8 cellular contexts compared by ENCODE assay signal in genomic region chr11:3835100-3835485, GRCh38. TPM values are rescaled to one million over a fixed set of nuclear protein-coding genes. Genes with fewer than 3 reads are reported as not detected.
A peak's percentile ranks its signal among the peaks of the same experiment; 100 is the strongest.
DNase-seq lines count a peak whose midpoint lies in the region; ATAC-seq and TF ChIP-seq lines count a peak whose summit lies in the region.

No MANE protein-coding gene starts in this region.

- H3K9me3 Mint-ChIP-seq in CD8-positive, alpha-beta T cell = no peaks in the 10 kb centered on the region
- peaks cover 0 to 7% (median 0%) of the 10 kb centered on the region in 11 donors for H3K9me3 Mint-ChIP-seq in naive thymus-derived CD4-positive, alpha-beta T cell

- POLR2A ChIA-PET in CD8-positive, alpha-beta T cell (lab: Charles Lee) = interaction anchor here (0.9 to 11.0 kb wide), 3 partner anchors 11 to 27 kb away, joined by 3 to 252 read pairs (median 4); partner anchors contain the start of gene STIM1
- POLR2A ChIA-PET in naive thymus-derived CD4-positive, alpha-beta T cell (lab: Charles Lee) = interaction anchor here (0.8 to 17.9 kb wide), 6 partner anchors 9 to 149 kb away, joined by 3 to 399 read pairs (median 6); partner anchors contain the start of gene STIM1

- H3K4me3 ChIP-seq in CD8-positive, alpha-beta T cell (ENCODE audit: low read depth, low read length) = peak overlapping the region; percentile 26
- H3K4me3 ChIP-seq in choroid plexus epithelial cell (ENCODE audit: low read depth, low read length) = no peak overlapping the region
- peak overlapping the region; percentile 38 for H3K4me3 ChIP-seq in naive thymus-derived CD4-positive, alpha-beta T cell (ENCODE audit: low read length)

- CTCF ChIA-PET in CD8-positive, alpha-beta T cell (lab: Charles Lee) = interaction anchor here (4.9 to 14.1 kb wide), 2 partner anchors 17 to 238 kb away, joined by 38 to 265 read pairs; partner anchors contain the start of gene STIM1
- CTCF ChIA-PET in naive thymus-derived CD4-positive, alpha-beta T cell (lab: Charles Lee) = interaction anchor here (1.0 to 12.5 kb wide), 3 partner anchors 11 to 237 kb away, joined by 3 to 213 read pairs (median 5); partner anchors contain the start of gene STIM1

- peaks cover 11% of the 10 kb centered on the region for H3K36me3 ChIP-seq in CD8-positive, alpha-beta T cell (ENCODE audit: insufficient read depth, low read length)
- H3K36me3 ChIP-seq in naive thymus-derived CD4-positive, alpha-beta T cell (ENCODE audit: control insufficient read depth in 2 of 3, insufficient read depth in 3 of 3, low read length in 3 of 3) = peaks cover 0 to 25% (median 2%) of the 10 kb centered on the region in 3 experiments

- no peaks in the 10 kb centered on the region for H3K27me3 Mint-ChIP-seq in CD8-positive, alpha-beta T cell (ENCODE audit: low read depth)
- no peaks in the 10 kb centered on the region for H3K27me3 Mint-ChIP-seq in naive thymus-derived CD4-positive, alpha-beta T cell

- ATAC-seq in CD8-positive, alpha-beta T cell = no peak
- no peak for ATAC-seq in naive thymus-derived CD4-positive, alpha-beta T cell
- ATAC-seq in GM21825 (IDR thresholded peaks at IDR 0.05; ENCODE audit: unreplicated experiment) = no peak

- no peaks in the 10 kb centered on the region for H3K9me3 ChIP-seq in CD8-positive, alpha-beta T cell (ENCODE audit: low read length)
- no peaks in the 10 kb centered on the region for H3K9me3 ChIP-seq in naive thymus-derived CD4-positive, alpha-beta T cell (ENCODE audit: control insufficient read depth in 2 of 3, low read length in 3 of 3)

- H3K4me3 Mint-ChIP-seq in CD8-positive, alpha-beta T cell = peak overlapping the region; percentile 55
- H3K4me3 Mint-ChIP-seq in naive thymus-derived CD4-positive, alpha-beta T cell = peak overlapping the region; percentile 86 to 99 (median 94)

- H3K4me1 Mint-ChIP-seq in CD8-positive, alpha-beta T cell (ENCODE audit: low read depth) = peaks cover 94% of the 10 kb centered on the region
- H3K4me1 Mint-ChIP-seq in naive thymus-derived CD4-positive, alpha-beta T cell = peaks cover 72 to 95% (median 89%) of the 10 kb centered on the region in 7 donors

- no peak for DNase-seq in CD8-positive, alpha-beta T cell
- DNase-seq in MV-4-11 (lab: John Stamatoyannopoulos, UW) (peak; percentile 49), choroid plexus epithelial cell (ENCODE audit: low read depth) (peak; percentile 20), NCI-H2081 (lab: John Stamatoyannopoulos, UW) (no peak), HK-2 (ENCODE audit: unreplicated experiment) (no peak)
- no peak for DNase-seq in naive thymus-derived CD4-positive, alpha-beta T cell
- no peak for DNase-seq in activated CD4-positive, alpha-beta T cell treated with anti-CD3 and anti-CD28 coated beads for 1 hour

- peaks cover 71% of the 10 kb centered on the region for H3K36me3 Mint-ChIP-seq in CD8-positive, alpha-beta T cell
- peaks cover 7 to 49% (median 22%) of the 10 kb centered on the region in 5 donors for H3K36me3 Mint-ChIP-seq in naive thymus-derived CD4-positive, alpha-beta T cell

- H3K27ac Mint-ChIP-seq in CD8-positive, alpha-beta T cell = peak overlapping the region; percentile 92
- H3K27ac Mint-ChIP-seq in naive thymus-derived CD4-positive, alpha-beta T cell = peak overlapping the region; percentile 86 to 99 (median 93)

- TF ChIP-seq CTCF in CD8-positive, alpha-beta T cell (IDR thresholded peaks at IDR 0.05) = no peak
- TF ChIP-seq CTCF in choroid plexus epithelial cell (conservative IDR thresholded peaks at IDR 0.05; ENCODE audit: low read depth, low read length) = no peak

- H3K4me1 ChIP-seq in CD8-positive, alpha-beta T cell (ENCODE audit: insufficient read depth, low read length) = peaks cover 87% of the 10 kb centered on the region
- peaks cover 78 to 86% of the 10 kb centered on the region in 2 donors for H3K4me1 ChIP-seq in naive thymus-derived CD4-positive, alpha-beta T cell (ENCODE audit: control insufficient read depth in 2 of 2, insufficient read depth in 2 of 2, low read length in 2 of 2)

- intact Hi-C loops in CD8-positive, alpha-beta T cell (cut with DNase I, micrococcal nuclease) = no loop called here
- intact Hi-C loops in naive thymus-derived CD4-positive, alpha-beta T cell (cut with micrococcal nuclease) = no loop called here

- no peaks in the 10 kb centered on the region for H3K27me3 ChIP-seq in CD8-positive, alpha-beta T cell (ENCODE audit: insufficient read depth, low read length)
- no peaks in the 10 kb centered on the region for H3K27me3 ChIP-seq in naive thymus-derived CD4-positive, alpha-beta T cell (ENCODE audit: control insufficient read depth in 2 of 2, insufficient read depth in 2 of 2, low read length in 2 of 2)

- no peak overlapping the region for H3K27ac ChIP-seq in CD8-positive, alpha-beta T cell (ENCODE audit: low read depth, low read length)
- H3K27ac ChIP-seq in naive thymus-derived CD4-positive, alpha-beta T cell (ENCODE audit: low read depth, low read length) = peak overlapping the region; percentile 95

RNA-seq across cellular contexts. Expression of gene RHOG, which starts 5.7 kb away (rescaled TPM):
- 100 to 1,000 TPM; 125 to 127 TPM for total RNA-seq in CD8-positive, alpha-beta T cell
- 100 to 1,000 TPM in 2 of 5 experiments, 10 to 100 TPM in 3; 89.4 to 147 (median 96.3) TPM for total RNA-seq in naive thymus-derived CD4-positive, alpha-beta T cell
- polyA plus RNA-seq in naive thymus-derived CD4-positive, alpha-beta T cell = 100 to 1,000 TPM; 133 to 220 TPM

RNA-seq across cellular contexts. Expression of gene STIM1, which starts 20.4 kb away (rescaled TPM):
- 10 to 100 TPM; 72.5 to 84.3 TPM for total RNA-seq in CD8-positive, alpha-beta T cell
- 100 to 1,000 TPM in 3 of 5 experiments, 10 to 100 TPM in 2; 95.6 to 117 (median 103) TPM for total RNA-seq in naive thymus-derived CD4-positive, alpha-beta T cell
- 10 to 100 TPM; 38.4 to 43.6 TPM for polyA plus RNA-seq in naive thymus-derived CD4-positive, alpha-beta T cell

RNA-seq across cellular contexts. Expression of gene PGAP2, which starts 26.7 kb away (rescaled TPM):
- total RNA-seq in CD8-positive, alpha-beta T cell = 10 to 100 TPM; 16.3 to 18.5 TPM
- total RNA-seq in naive thymus-derived CD4-positive, alpha-beta T cell = 10 to 100 TPM; 20.8 to 28.3 (median 26.1) TPM
- 10 to 100 TPM; 24.2 to 27.8 TPM for polyA plus RNA-seq in naive thymus-derived CD4-positive, alpha-beta T cell

RNA-seq across cellular contexts. Expression of gene NUP98, which starts 37.7 kb away (rescaled TPM):
- total RNA-seq in CD8-positive, alpha-beta T cell = 100 to 1,000 TPM; 204 to 210 TPM
- 100 to 1,000 TPM; 103 to 137 (median 120) TPM for total RNA-seq in naive thymus-derived CD4-positive, alpha-beta T cell
- polyA plus RNA-seq in naive thymus-derived CD4-positive, alpha-beta T cell = 10 to 100 TPM; 45.0 to 71.5 TPM

Comparison
In these comparisons a context has a peak if more than half of its experiments do, and no peak if none do; other contexts are left out.
1. DNase-seq: peak in MV-4-11 (single experiment) and choroid plexus epithelial cell (single experiment); none in CD8-positive, alpha-beta T cell (0 of 7), naive thymus-derived CD4-positive, alpha-beta T cell (0 of 9), activated CD4-positive, alpha-beta T cell treated with anti-CD3 and anti-CD28 coated beads for 1 hour (single experiment), NCI-H2081 (0 of 2) and HK-2 (single experiment).